Comparison of ENCODE assay signal across 23 cellular contexts in genomic region chr18:36535202-36535935, GRCh38.
DNase-seq lines count a peak whose midpoint lies in the region; ATAC-seq, FAIRE-seq and TF ChIP-seq lines count a peak whose summit lies in the region.
"Had no signal": no experiment of that assay in that cellular context is flagged by ENCODE, and none has a peak within 500 bp of the region (broad histone marks: within the 10 kb centered on the region; RNA-seq: fewer than 3 reads in every experiment).

No MANE protein-coding gene starts in this region.

- no peaks in the 10 kb centered on the region for H3K36me3 ChIP-seq in small intestine (ENCODE audit: control insufficient read depth in 2 of 2, insufficient read depth in 2 of 2, low read length in 2 of 2)
- H3K36me3 ChIP-seq: SJCRH30 had no signal

- no peak overlapping the region for H3K4me3 Mint-ChIP-seq in WTC11
- H3K4me3 Mint-ChIP-seq: CD14-positive monocyte, HFFc6, IgD-negative memory B cell had no signal

- no peaks in the 10 kb centered on the region for H3K9me3 ChIP-seq in small intestine (ENCODE audit: control insufficient read depth, low read depth)
- H3K9me3 ChIP-seq: A549, SJCRH30 had no signal

- H3K27ac Mint-ChIP-seq in WTC11, result no peak overlapping the region
- H3K27ac Mint-ChIP-seq: CD14-positive monocyte, HFFc6, IgD-negative memory B cell had no signal

- CTCF ChIA-PET in WTC11 (lab: Charles Lee), result interaction anchor here (0.7 to 2.3 kb wide), 4 partner anchors 10 to 123 kb away, joined by 3 to 8 read pairs (median 5); no protein-coding TSS in a partner anchor

- no peak for ATAC-seq in WTC11
- ATAC-seq in HG03457 (IDR thresholded peaks at IDR 0.05; ENCODE audit: unreplicated experiment), result no peak
- ATAC-seq: A549, Right ventricle myocardium inferior, SK-N-SH treated with all-trans-retinoic acid at 6 μM for 48 hours had no signal

- H3K36me3 Mint-ChIP-seq in WTC11, result no peaks in the 10 kb centered on the region
- H3K36me3 Mint-ChIP-seq: CD14-positive monocyte had no signal

- no peak overlapping the region for H3K4me3 ChIP-seq in small intestine (ENCODE audit: low read depth in 1 of 2, low read length in 2 of 2)
- H3K4me3 ChIP-seq: A549, GM23248, PC-9, SJCRH30 had no signal

- H3K9me3 Mint-ChIP-seq in WTC11, result no peaks in the 10 kb centered on the region; the same call in 1 of the 2 replicates
- H3K9me3 Mint-ChIP-seq: HFFc6, IgD-negative memory B cell had no signal

- peak; percentile 20 for DNase-seq in D341Med (ENCODE audit: low spot score)
- DNase-seq in WTC11 (ENCODE audit: low spot score), result no peak
- no peak for DNase-seq in frontal cortex (ENCODE audit: low spot score in 2 of 2)
- DNase-seq in small intestine, result no peak
- DNase-seq in NCI-H1105 treated with DMSO at 0.1 percent for 48 hours (lab: John Stamatoyannopoulos, UW), result no peak
- DNase-seq in activated CD4-positive, CD25-positive, alpha-beta regulatory T cell (lab: John Stamatoyannopoulos, UW), result no peak
- DNase-seq in NCI-H187 (lab: John Stamatoyannopoulos, UW), result no peak
- DNase-seq: Calu3, DMS53, GM23248, H7, HFFc6, NCI-H1048, NCI-H1417 treated with DMSO at 0.1 percent for 48 hours, NCI-H2107, PC-9, SJCRH30 had no signal

- POLR2A ChIA-PET in WTC11 (lab: Charles Lee), result no interaction called here

- H3K27me3 ChIP-seq in small intestine (ENCODE audit: control insufficient read depth in 2 of 2, insufficient read depth in 2 of 2, low read length in 2 of 2), result no peaks in the 10 kb centered on the region
- H3K27me3 ChIP-seq: SJCRH30 had no signal

- H3K27me3 Mint-ChIP-seq in WTC11 (ENCODE audit: low read depth), result no peaks in the 10 kb centered on the region

- H3K4me1 Mint-ChIP-seq in WTC11, result peaks cover 14% of the 10 kb centered on the region
- H3K4me1 Mint-ChIP-seq: CD14-positive monocyte had no signal

- no peak overlapping the region for H3K27ac ChIP-seq in small intestine (ENCODE audit: low read depth in 1 of 2, low read length in 1 of 2)
- H3K27ac ChIP-seq: A549, GM23248, PC-9, SJCRH30 had no signal

- FAIRE-seq in frontal cortex (lab: Jason Lieb, UNC), result peak; percentile 39
- FAIRE-seq in small intestine (lab: Jason Lieb, UNC), result peak; percentile 39
- FAIRE-seq: A549 had no signal

- no peak for TF ChIP-seq CTCF in WTC11 (IDR thresholded peaks at IDR 0.05)

- 89 to 93% (median 91%) methylated on average over 2 of the region's 2 CpGs for WGBS in small intestine, 3 donors

- no peaks in the 10 kb centered on the region for H3K4me1 ChIP-seq in small intestine (ENCODE audit: control insufficient read depth in 2 of 2, insufficient read depth in 1 of 2, low read depth in 1 of 2, low read length in 1 of 2)
- H3K4me1 ChIP-seq: A549, SJCRH30 had no signal

TF ChIP-seq in WTC11, 78 proteins besides CTCF, POLR2A, EP300 and RAD21:
- no peak for TF ChIP-seq ZNF396 (CRISPR knock-in tag; IDR thresholded peaks at IDR 0.05; ENCODE audit: borderline replicate concordance)
- TF ChIP-seq CDX4 (CRISPR knock-in tag; IDR thresholded peaks at IDR 0.05; ENCODE audit: borderline replicate concordance), result no peak
- no peak for TF ChIP-seq MLX (CRISPR knock-in tag; IDR thresholded peaks at IDR 0.05)
- TF ChIP-seq HMGA2 (CRISPR knock-in tag; IDR thresholded peaks at IDR 0.05), result peak; percentile 94
- TF ChIP-seq, protein P1, sequence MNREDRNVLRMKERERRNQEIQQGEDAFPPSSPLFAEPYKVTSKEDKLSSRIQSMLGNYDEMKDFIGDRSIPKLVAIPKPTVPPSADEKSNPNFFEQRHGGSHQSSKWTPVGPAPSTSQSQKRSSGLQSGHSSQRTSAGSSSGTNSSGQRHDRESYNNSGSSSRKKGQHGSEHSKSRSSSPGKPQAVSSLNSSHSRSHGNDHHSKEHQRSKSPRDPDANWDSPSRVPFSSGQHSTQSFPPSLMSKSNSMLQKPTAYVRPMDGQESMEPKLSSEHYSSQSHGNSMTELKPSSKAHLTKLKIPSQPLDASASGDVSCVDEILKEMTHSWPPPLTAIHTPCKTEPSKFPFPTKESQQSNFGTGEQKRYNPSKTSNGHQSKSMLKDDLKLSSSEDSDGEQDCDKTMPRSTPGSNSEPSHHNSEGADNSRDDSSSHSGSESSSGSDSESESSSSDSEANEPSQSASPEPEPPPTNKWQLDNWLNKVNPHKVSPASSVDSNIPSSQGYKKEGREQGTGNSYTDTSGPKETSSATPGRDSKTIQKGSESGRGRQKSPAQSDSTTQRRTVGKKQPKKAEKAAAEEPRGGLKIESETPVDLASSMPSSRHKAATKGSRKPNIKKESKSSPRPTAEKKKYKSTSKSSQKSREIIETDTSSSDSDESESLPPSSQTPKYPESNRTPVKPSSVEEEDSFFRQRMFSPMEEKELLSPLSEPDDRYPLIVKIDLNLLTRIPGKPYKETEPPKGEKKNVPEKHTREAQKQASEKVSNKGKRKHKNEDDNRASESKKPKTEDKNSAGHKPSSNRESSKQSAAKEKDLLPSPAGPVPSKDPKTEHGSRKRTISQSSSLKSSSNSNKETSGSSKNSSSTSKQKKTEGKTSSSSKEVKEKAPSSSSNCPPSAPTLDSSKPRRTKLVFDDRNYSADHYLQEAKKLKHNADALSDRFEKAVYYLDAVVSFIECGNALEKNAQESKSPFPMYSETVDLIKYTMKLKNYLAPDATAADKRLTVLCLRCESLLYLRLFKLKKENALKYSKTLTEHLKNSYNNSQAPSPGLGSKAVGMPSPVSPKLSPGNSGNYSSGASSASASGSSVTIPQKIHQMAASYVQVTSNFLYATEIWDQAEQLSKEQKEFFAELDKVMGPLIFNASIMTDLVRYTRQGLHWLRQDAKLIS (CRISPR knock-in tag; IDR thresholded peaks at IDR 0.05; ENCODE audit: borderline replicate concordance), result no peak
TF ChIP-seq in WTC11: peak in this region for 1.
